Comparison of ENCODE assay signal across 8 cellular contexts in the genomic region with DNA sequence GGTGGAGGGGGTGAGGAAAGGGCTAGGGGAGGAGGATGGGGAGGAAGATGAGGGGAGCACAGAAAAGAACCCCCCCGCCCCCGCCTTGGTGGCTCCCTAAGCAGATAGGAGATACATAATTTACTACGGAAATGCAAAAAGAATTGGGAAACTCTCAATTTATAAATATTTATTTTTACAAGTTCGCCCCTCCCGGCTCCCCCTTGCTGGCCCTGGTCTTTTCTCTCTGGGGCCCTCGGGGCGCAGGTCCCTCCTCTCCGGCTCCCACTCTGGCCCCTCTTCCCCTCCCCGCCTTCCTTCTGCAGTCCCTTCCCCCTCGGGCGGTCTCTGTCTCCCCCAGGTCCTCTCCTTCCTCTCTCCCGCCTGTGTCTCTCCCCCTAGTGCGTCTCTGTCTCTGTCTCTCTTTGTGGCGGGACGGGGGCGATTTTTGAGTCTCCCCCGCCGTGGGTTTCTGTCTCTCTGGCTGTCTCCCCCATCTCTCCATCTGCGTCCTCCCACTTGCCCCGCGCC.
A peak's percentile ranks its signal among the peaks of the same experiment; 100 is the strongest.
DNase-seq lines count a peak whose midpoint lies in the region; ATAC-seq and TF ChIP-seq lines count a peak whose summit lies in the region.

No MANE protein-coding gene starts in this region.

- H3K4me1 ChIP-seq in left lung (peaks cover 7 to 57% of the 10 kb centered on the region in 2 donors), tibial nerve (peaks cover 0 to 42% (median 22%) of the 10 kb centered on the region in 4 donors), mucosa of descending colon (ENCODE audit: low read depth) (no peaks in the 10 kb centered on the region)

- H3K4me3 Mint-ChIP-seq in activated T-cell treated with anti-CD3 and anti-CD28 coated beads, Interleukin-2, amount 50 U/mL, for 4 hours: peak overlapping the region; percentile 37

- no peaks in the 10 kb centered on the region for H3K27me3 ChIP-seq in brain microvascular endothelial cell (replicated peaks)
- H3K27me3 ChIP-seq in left lung: peaks cover 0 to 13% of the 10 kb centered on the region in 2 donors
- no peaks in the 10 kb centered on the region for H3K27me3 ChIP-seq in tibial nerve

- intact Hi-C loops in left lung (cut with DNase I): no loop called here
- intact Hi-C loops in mucosa of descending colon (cut with DNase I, micrococcal nuclease): no loop called here

- peak in 1 of 2 donors; percentile 18 for ATAC-seq in activated T-cell treated with anti-CD3 and anti-CD28 coated beads, Interleukin-2, amount 50 U/mL, for 4 hours
- peak; percentile 14 for ATAC-seq in left lung
- no peak for ATAC-seq in mucosa of descending colon

- peaks cover 3% of the 10 kb centered on the region for H3K36me3 Mint-ChIP-seq in activated T-cell treated with anti-CD3 and anti-CD28 coated beads, Interleukin-2, amount 50 U/mL, for 4 hours (ENCODE audit: insufficient read depth)

- no peak for TF ChIP-seq CTCF in brain microvascular endothelial cell (IDR thresholded peaks at IDR 0.05; ENCODE audit: low read depth, low read length, missing control alignments)
- no peak for TF ChIP-seq CTCF in left lung (IDR thresholded peaks at IDR 0.05)
- TF ChIP-seq CTCF in tibial nerve (IDR thresholded peaks at IDR 0.05): no peak
- no peak for TF ChIP-seq CTCF in mucosa of descending colon (IDR thresholded peaks at IDR 0.05)

- H3K27ac ChIP-seq in brain microvascular endothelial cell (no peak overlapping the region), left lung (peak overlapping the region in 1 of 2 donors; percentile 72), tibial nerve (peak overlapping the region; percentile 53 to 86 (median 82))

- TF ChIP-seq POLR2A in tibial nerve (IDR thresholded peaks at IDR 0.05): no peak

- in situ Hi-C loops in brain microvascular endothelial cell (cut with HindIII; ENCODE audit: low pct_ligation_motif_present, low sequenced_read_pairs): no loop called here

- H3K4me3 ChIP-seq in brain microvascular endothelial cell (ENCODE audit: low read depth, low read length) (peak overlapping the region; percentile 52), left lung (peak overlapping the region; percentile 11 to 31), tibial nerve (peak overlapping the region; percentile 29 to 59 (median 47)), mucosa of descending colon (no peak overlapping the region)

- H3K9me3 ChIP-seq in left lung (peaks cover 0 to 16% of the 10 kb centered on the region in 2 donors), tibial nerve (peaks cover 0 to 14% (median 3%) of the 10 kb centered on the region in 4 donors), mucosa of descending colon (peaks cover 10% of the 10 kb centered on the region)

- no peak for TF ChIP-seq EP300 in tibial nerve (IDR thresholded peaks at IDR 0.05)

- H3K9me3 Mint-ChIP-seq in activated T-cell treated with anti-CD3 and anti-CD28 coated beads, Interleukin-2, amount 50 U/mL, for 4 hours: peaks cover 5% of the 10 kb centered on the region

- no peak for DNase-seq in activated T-cell treated with anti-CD3 and anti-CD28 coated beads, Interleukin-2, amount 50 U/mL, for 4 hours
- no peak for DNase-seq in activated T-cell treated with anti-CD3 and anti-CD28 coated beads, Interleukin-2, amount 50 U/mL, for 48 hours
- DNase-seq in brain microvascular endothelial cell: no peak
- DNase-seq in left lung: peak; percentile 49 to 76
- DNase-seq in tibial nerve (ENCODE audit: low spot score in 2 of 2): no peak
- no peak for DNase-seq in NCI-H2081 treated with DMSO at 0.1 percent for 48 hours (lab: John Stamatoyannopoulos, UW)
- DNase-seq in NCI-H2081 (lab: John Stamatoyannopoulos, UW): no peak
- DNase-seq in mucosa of descending colon: no peak

- peaks cover 5% of the 10 kb centered on the region for H3K4me1 Mint-ChIP-seq in activated T-cell treated with anti-CD3 and anti-CD28 coated beads, Interleukin-2, amount 50 U/mL, for 4 hours (ENCODE audit: low read depth)

- H3K27me3 Mint-ChIP-seq in activated T-cell treated with anti-CD3 and anti-CD28 coated beads, Interleukin-2, amount 50 U/mL, for 4 hours (ENCODE audit: low read depth): peaks cover 9% of the 10 kb centered on the region

- H3K36me3 ChIP-seq in brain microvascular endothelial cell (replicated peaks) (no peaks in the 10 kb centered on the region), left lung (no peaks in the 10 kb centered on the region), tibial nerve (no peaks in the 10 kb centered on the region), mucosa of descending colon (ENCODE audit: low read depth) (no peaks in the 10 kb centered on the region)

- 3 to 7% methylated on average over 21 of the region's 21 CpGs for WGBS in tibial nerve, 2 donors

Comparison
In these comparisons a context has a peak if more than half of its experiments do, and no peak if none do; other contexts are left out.
1. DNase-seq: peak in left lung (2 of 2); none in activated T-cell treated with anti-CD3 and anti-CD28 coated beads, Interleukin-2, amount 50 U/mL, for 4 hours (single experiment), activated T-cell treated with anti-CD3 and anti-CD28 coated beads, Interleukin-2, amount 50 U/mL, for 48 hours (0 of 2), brain microvascular endothelial cell (single experiment), tibial nerve (0 of 2), NCI-H2081 treated with DMSO at 0.1 percent for 48 hours (single experiment), NCI-H2081 (0 of 2) and mucosa of descending colon (0 of 3).